ENCODE assay signal across 7 cellular contexts in genomic region chr9:37037744-37038640, GRCh38. TPM values are rescaled to one million over a fixed set of nuclear protein-coding genes. Genes with fewer than 3 reads are reported as not detected.
DNase-seq lines count a peak whose midpoint lies in the region; ATAC-seq and TF ChIP-seq lines count a peak whose summit lies in the region.

No MANE protein-coding gene starts in this region.

- H3K4me1 Mint-ChIP-seq in WTC11 = peaks cover 50% of the 10 kb centered on the region
- H3K4me1 Mint-ChIP-seq in stimulated activated naive B cell treated with anti-CD40 and anti-IgM and Interleukin-4, amounts not matched to agents 10 μg/mL and 1 μg/mL and 100 μg/mL, for 72 hours = peaks cover 34 to 53% of the 10 kb centered on the region in 2 donors

- CTCF ChIA-PET in WTC11 (lab: Charles Lee) = interaction anchor here (0.9 to 4.6 kb wide), 9 partner anchors 10 to 373 kb away, joined by 4 to 15 read pairs (median 5); partner anchors contain the start of gene ZCCHC7

- POLR2A ChIA-PET in WTC11 (lab: Charles Lee) = interaction anchor here (0.6 to 1.4 kb wide), 3 partner anchors 9 to 1279 kb away, joined by 3 to 8 read pairs (median 3); no protein-coding TSS in a partner anchor

- peaks cover 92% of the 10 kb centered on the region for H3K27me3 Mint-ChIP-seq in WTC11 (ENCODE audit: low read depth)
- no peaks in the 10 kb centered on the region for H3K27me3 Mint-ChIP-seq in stimulated activated naive B cell treated with anti-CD40 and anti-IgM and Interleukin-4, amounts not matched to agents 10 μg/mL and 1 μg/mL and 100 μg/mL, for 72 hours

- H3K4me3 ChIP-seq in iPS-18c (ENCODE audit: insufficient read depth, low read depth, low read length) = peak overlapping the region; percentile 62

- no peak overlapping the region for H3K27ac Mint-ChIP-seq in WTC11
- peak overlapping the region; percentile 96 for H3K27ac Mint-ChIP-seq in stimulated activated naive B cell treated with anti-CD40 and anti-IgM and Interleukin-4, amounts not matched to agents 10 μg/mL and 1 μg/mL and 100 μg/mL, for 72 hours

- H3K4me3 Mint-ChIP-seq in WTC11 = peak overlapping the region; percentile 74
- peak overlapping the region; percentile 89 to 91 for H3K4me3 Mint-ChIP-seq in stimulated activated naive B cell treated with anti-CD40 and anti-IgM and Interleukin-4, amounts not matched to agents 10 μg/mL and 1 μg/mL and 100 μg/mL, for 72 hours

- ATAC-seq in WTC11 (peak; percentile 14), GM19351 (IDR thresholded peaks at IDR 0.05; ENCODE audit: unreplicated experiment) (no peak)
- peak; percentile 16 to 23 for ATAC-seq in stimulated activated naive B cell treated with anti-CD40 and anti-IgM and Interleukin-4, amounts not matched to agents 10 μg/mL and 1 μg/mL and 100 μg/mL, for 72 hours (replicated peaks)

- no peaks in the 10 kb centered on the region for H3K9me3 ChIP-seq in iPS-18c (ENCODE audit: control insufficient read depth, insufficient read depth, low read length)

- DNase-seq in GM19238 (ENCODE audit: insufficient read length, low spot score) = peak; percentile 14
- peak; percentile 67 for DNase-seq in WTC11 (ENCODE audit: low spot score)
- DNase-seq in stimulated activated naive B cell treated with anti-CD40 and anti-IgM and Interleukin-4, amounts not matched to agents 10 μg/mL and 1 μg/mL and 100 μg/mL, for 72 hours = peak; percentile 68
- DNase-seq in UCSD-AML1 (lab: John Stamatoyannopoulos, UW; ENCODE audit: unreplicated experiment) = no peak
- DNase-seq in AG20443 (ENCODE audit: low spot score) = no peak

- no peaks in the 10 kb centered on the region for H3K36me3 Mint-ChIP-seq in WTC11
- H3K36me3 Mint-ChIP-seq in stimulated activated naive B cell treated with anti-CD40 and anti-IgM and Interleukin-4, amounts not matched to agents 10 μg/mL and 1 μg/mL and 100 μg/mL, for 72 hours = peaks cover 25 to 46% of the 10 kb centered on the region in 2 donors

- no peak for TF ChIP-seq CTCF in WTC11 (IDR thresholded peaks at IDR 0.05)

- no peaks in the 10 kb centered on the region for H3K9me3 Mint-ChIP-seq in WTC11
- H3K9me3 Mint-ChIP-seq in stimulated activated naive B cell treated with anti-CD40 and anti-IgM and Interleukin-4, amounts not matched to agents 10 μg/mL and 1 μg/mL and 100 μg/mL, for 72 hours = no peaks in the 10 kb centered on the region

TF ChIP-seq in WTC11, 78 proteins besides CTCF, POLR2A, EP300 and RAD21 (continues in another document):
- TF ChIP-seq SOX15 (CRISPR knock-in tag; IDR thresholded peaks at IDR 0.05) (no peak), PRDM15 (CRISPR knock-in tag; IDR thresholded peaks at IDR 0.05) (peak; percentile 83), ATF1 (CRISPR knock-in tag; IDR thresholded peaks at IDR 0.05) (0 out of 2 replicates have a peak, but pooled peaks have one; percentile 17), ZNF671 (CRISPR knock-in tag; IDR thresholded peaks at IDR 0.05) (no peak), EMX1 (CRISPR knock-in tag; IDR thresholded peaks at IDR 0.05) (no peak), IRF2 (CRISPR knock-in tag; IDR thresholded peaks at IDR 0.05; ENCODE audit: borderline replicate concordance, low read depth) (no peak), TP53 (CRISPR knock-in tag; IDR thresholded peaks at IDR 0.05) (peak; percentile 91), NR1H2 (CRISPR knock-in tag; IDR thresholded peaks at IDR 0.05) (no peak)
- TF ChIP-seq, protein P1, sequence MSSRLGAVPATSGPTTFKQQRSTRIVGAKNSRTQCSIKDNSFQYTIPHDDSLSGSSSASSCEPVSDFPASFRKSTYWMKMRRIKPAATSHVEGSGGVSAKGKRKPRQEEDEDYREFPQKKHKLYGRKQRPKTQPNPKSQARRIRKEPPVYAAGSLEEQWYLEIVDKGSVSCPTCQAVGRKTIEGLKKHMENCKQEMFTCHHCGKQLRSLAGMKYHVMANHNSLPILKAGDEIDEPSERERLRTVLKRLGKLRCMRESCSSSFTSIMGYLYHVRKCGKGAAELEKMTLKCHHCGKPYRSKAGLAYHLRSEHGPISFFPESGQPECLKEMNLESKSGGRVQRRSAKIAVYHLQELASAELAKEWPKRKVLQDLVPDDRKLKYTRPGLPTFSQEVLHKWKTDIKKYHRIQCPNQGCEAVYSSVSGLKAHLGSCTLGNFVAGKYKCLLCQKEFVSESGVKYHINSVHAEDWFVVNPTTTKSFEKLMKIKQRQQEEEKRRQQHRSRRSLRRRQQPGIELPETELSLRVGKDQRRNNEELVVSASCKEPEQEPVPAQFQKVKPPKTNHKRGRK (CRISPR knock-in tag; IDR thresholded peaks at IDR 0.05; ENCODE audit: borderline replicate concordance) = no peak
- TF ChIP-seq, protein P2, sequence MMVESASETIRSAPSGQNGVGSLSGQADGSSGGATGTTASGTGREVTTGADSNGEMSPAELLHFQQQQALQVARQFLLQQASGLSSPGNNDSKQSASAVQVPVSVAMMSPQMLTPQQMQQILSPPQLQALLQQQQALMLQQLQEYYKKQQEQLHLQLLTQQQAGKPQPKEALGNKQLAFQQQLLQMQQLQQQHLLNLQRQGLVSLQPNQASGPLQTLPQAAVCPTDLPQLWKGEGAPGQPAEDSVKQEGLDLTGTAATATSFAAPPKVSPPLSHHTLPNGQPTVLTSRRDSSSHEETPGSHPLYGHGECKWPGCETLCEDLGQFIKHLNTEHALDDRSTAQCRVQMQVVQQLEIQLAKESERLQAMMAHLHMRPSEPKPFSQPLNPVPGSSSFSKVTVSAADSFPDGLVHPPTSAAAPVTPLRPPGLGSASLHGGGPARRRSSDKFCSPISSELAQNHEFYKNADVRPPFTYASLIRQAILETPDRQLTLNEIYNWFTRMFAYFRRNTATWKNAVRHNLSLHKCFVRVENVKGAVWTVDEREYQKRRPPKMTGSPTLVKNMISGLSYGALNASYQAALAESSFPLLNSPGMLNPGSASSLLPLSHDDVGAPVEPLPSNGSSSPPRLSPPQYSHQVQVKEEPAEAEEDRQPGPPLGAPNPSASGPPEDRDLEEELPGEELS (CRISPR knock-in tag; IDR thresholded peaks at IDR 0.05) = peak; percentile 99
- TF ChIP-seq, protein P3, sequence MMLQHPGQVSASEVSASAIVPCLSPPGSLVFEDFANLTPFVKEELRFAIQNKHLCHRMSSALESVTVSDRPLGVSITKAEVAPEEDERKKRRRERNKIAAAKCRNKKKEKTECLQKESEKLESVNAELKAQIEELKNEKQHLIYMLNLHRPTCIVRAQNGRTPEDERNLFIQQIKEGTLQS (CRISPR knock-in tag; conservative IDR thresholded peaks at IDR 0.05) = no peak
- TF ChIP-seq, protein P4, sequence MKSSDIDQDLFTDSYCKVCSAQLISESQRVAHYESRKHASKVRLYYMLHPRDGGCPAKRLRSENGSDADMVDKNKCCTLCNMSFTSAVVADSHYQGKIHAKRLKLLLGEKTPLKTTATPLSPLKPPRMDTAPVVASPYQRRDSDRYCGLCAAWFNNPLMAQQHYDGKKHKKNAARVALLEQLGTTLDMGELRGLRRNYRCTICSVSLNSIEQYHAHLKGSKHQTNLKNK (CRISPR knock-in tag; IDR thresholded peaks at IDR 0.05) = no peak
- TF ChIP-seq, protein P5, sequence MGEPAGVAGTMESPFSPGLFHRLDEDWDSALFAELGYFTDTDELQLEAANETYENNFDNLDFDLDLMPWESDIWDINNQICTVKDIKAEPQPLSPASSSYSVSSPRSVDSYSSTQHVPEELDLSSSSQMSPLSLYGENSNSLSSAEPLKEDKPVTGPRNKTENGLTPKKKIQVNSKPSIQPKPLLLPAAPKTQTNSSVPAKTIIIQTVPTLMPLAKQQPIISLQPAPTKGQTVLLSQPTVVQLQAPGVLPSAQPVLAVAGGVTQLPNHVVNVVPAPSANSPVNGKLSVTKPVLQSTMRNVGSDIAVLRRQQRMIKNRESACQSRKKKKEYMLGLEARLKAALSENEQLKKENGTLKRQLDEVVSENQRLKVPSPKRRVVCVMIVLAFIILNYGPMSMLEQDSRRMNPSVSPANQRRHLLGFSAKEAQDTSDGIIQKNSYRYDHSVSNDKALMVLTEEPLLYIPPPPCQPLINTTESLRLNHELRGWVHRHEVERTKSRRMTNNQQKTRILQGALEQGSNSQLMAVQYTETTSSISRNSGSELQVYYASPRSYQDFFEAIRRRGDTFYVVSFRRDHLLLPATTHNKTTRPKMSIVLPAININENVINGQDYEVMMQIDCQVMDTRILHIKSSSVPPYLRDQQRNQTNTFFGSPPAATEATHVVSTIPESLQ (CRISPR knock-in tag; IDR thresholded peaks at IDR 0.05) = no peak

RNA-seq across cellular contexts. Expression of gene PAX5, which starts 3.9 kb away (rescaled TPM):
- total RNA-seq in WTC11 (2021) = 3.5 to 6.6 TPM (median 4.4 TPM) in 3 replicates

Comparison
In these comparisons a context has a peak if more than half of its experiments do, and no peak if none do; other contexts are left out.
1. DNase-seq: peak in GM19238 (single experiment), WTC11 (single experiment) and stimulated activated naive B cell treated with anti-CD40 and anti-IgM and Interleukin-4, amounts not matched to agents 10 μg/mL and 1 μg/mL and 100 μg/mL, for 72 hours (single experiment); none in UCSD-AML1 (single experiment) and AG20443 (single experiment).